ENCODE assay signal across 20 cellular contexts in genomic region chr2:217421834-217422233, GRCh38.
DNase-seq lines count a peak whose midpoint lies in the region; ATAC-seq and TF ChIP-seq lines count a peak whose summit lies in the region.
"Had no signal": no experiment of that assay in that cellular context is flagged by ENCODE, and none has a peak within 500 bp of the region (broad histone marks: within the 10 kb centered on the region; RNA-seq: fewer than 3 reads in every experiment).

No MANE protein-coding gene starts in this region.

- H2AK9ac ChIP-seq in IMR-90 (replicated peaks; ENCODE audit: low read depth, low read length, poor library complexity) = no peak overlapping the region

- no peak overlapping the region for H3K23ac ChIP-seq in IMR-90 (ENCODE audit: low read depth, low read length)

- no peak overlapping the region for H3K18ac ChIP-seq in IMR-90 (ENCODE audit: low read depth, low read length)

- peak; percentile 88 for ATAC-seq in activated naive CD8-positive, alpha-beta T cell treated with anti-CD3 and anti-CD28 coated beads, Interleukin-2, amount 50 U/mL, for 24 hours
- ATAC-seq in IMR-90 (ENCODE audit: low read depth) = no peak
- ATAC-seq in stimulated activated memory B cell treated with anti-CD40 and anti-IgM and Interleukin-4, amounts not matched to agents 10 μg/mL and 1 μg/mL and 100 μg/mL, for 72 hours = peak; percentile 45
- ATAC-seq in HG03521 (IDR thresholded peaks at IDR 0.05; ENCODE audit: unreplicated experiment) = no peak
- ATAC-seq: GM23338, PC-3 had no signal

- CTCF ChIA-PET in IMR-90 (lab: Yijun Ruan, JAX) = interaction anchor here (0.8 kb wide), 1 partner anchor 229 kb away, joined by 3 read pairs; no protein-coding TSS in a partner anchor

- no peak overlapping the region for H3K4ac ChIP-seq in IMR-90 (ENCODE audit: low read depth, low read length)

- H4K91ac ChIP-seq in IMR-90 (ENCODE audit: insufficient read depth, low read depth, low read length) = no peak overlapping the region

- no peak overlapping the region for H3K27ac Mint-ChIP-seq in activated naive CD8-positive, alpha-beta T cell treated with anti-CD3 and anti-CD28 coated beads, Interleukin-2, amount 50 U/mL, for 24 hours
- no peak overlapping the region for H3K27ac Mint-ChIP-seq in activated naive CD8-positive, alpha-beta T cell treated with anti-CD3 and anti-CD28 coated beads for 36 hours
- H3K27ac Mint-ChIP-seq in stimulated activated memory B cell treated with anti-CD40 and anti-IgM and Interleukin-4, amounts not matched to agents 10 μg/mL and 1 μg/mL and 100 μg/mL, for 72 hours = no peak overlapping the region
- H3K27ac Mint-ChIP-seq in endothelial cell (ENCODE audit: unreplicated experiment) = no peak overlapping the region
- H3K27ac Mint-ChIP-seq: CD4-positive, CD25-positive, alpha-beta regulatory T cell; GM23338 had no signal

- H3K27me3 ChIP-seq in IMR-90 (ENCODE audit: control insufficient read depth, insufficient read depth, low read length) = no peaks in the 10 kb centered on the region
- H3K27me3 ChIP-seq: BE2C had no signal

- intact Hi-C loops in IMR-90 (cut with micrococcal nuclease) = no loop called here

- H2AFZ ChIP-seq in IMR-90 (replicated peaks; ENCODE audit: low read length, poor library complexity) = no peak overlapping the region
- H2AFZ ChIP-seq: GM23338 had no signal

- H3K4me3 ChIP-seq in IMR-90 (ENCODE audit: insufficient read depth, low read depth, low read length) = no peak overlapping the region
- H3K4me3 ChIP-seq: GM23338 had no signal

- POLR2A ChIA-PET in IMR-90 (lab: Charles Lee; ENCODE audit: unreplicated experiment) = no interaction called here

- H2BK120ac ChIP-seq in IMR-90 (ENCODE audit: low read depth, low read length) = no peak overlapping the region; the same call in 1 of the 2 replicates

- H3K36me3 ChIP-seq in IMR-90 (ENCODE audit: control insufficient read depth, insufficient read depth, low read length) = no peaks in the 10 kb centered on the region
- H3K36me3 ChIP-seq: BE2C had no signal

- no peaks in the 10 kb centered on the region for H3K9me3 Mint-ChIP-seq in activated naive CD8-positive, alpha-beta T cell treated with anti-CD3 and anti-CD28 coated beads, Interleukin-2, amount 50 U/mL, for 24 hours
- H3K9me3 Mint-ChIP-seq in activated naive CD8-positive, alpha-beta T cell treated with anti-CD3 and anti-CD28 coated beads for 36 hours = peaks cover 4% of the 10 kb centered on the region
- H3K9me3 Mint-ChIP-seq in stimulated activated memory B cell treated with anti-CD40 and anti-IgM and Interleukin-4, amounts not matched to agents 10 μg/mL and 1 μg/mL and 100 μg/mL, for 72 hours = no peaks in the 10 kb centered on the region
- H3K9me3 Mint-ChIP-seq in endothelial cell (ENCODE audit: unreplicated experiment) = no peaks in the 10 kb centered on the region
- H3K9me3 Mint-ChIP-seq: CD4-positive, CD25-positive, alpha-beta regulatory T cell; GM23338 had no signal

- H3K36me3 Mint-ChIP-seq in activated naive CD8-positive, alpha-beta T cell treated with anti-CD3 and anti-CD28 coated beads, Interleukin-2, amount 50 U/mL, for 24 hours (ENCODE audit: low read depth) = peaks cover 1% of the 10 kb centered on the region
- peaks cover 14% of the 10 kb centered on the region for H3K36me3 Mint-ChIP-seq in activated naive CD8-positive, alpha-beta T cell treated with anti-CD3 and anti-CD28 coated beads for 36 hours
- no peaks in the 10 kb centered on the region for H3K36me3 Mint-ChIP-seq in stimulated activated memory B cell treated with anti-CD40 and anti-IgM and Interleukin-4, amounts not matched to agents 10 μg/mL and 1 μg/mL and 100 μg/mL, for 72 hours
- peaks cover 4% of the 10 kb centered on the region for H3K36me3 Mint-ChIP-seq in endothelial cell (ENCODE audit: low read depth, unreplicated experiment)
- H3K36me3 Mint-ChIP-seq: CD4-positive, CD25-positive, alpha-beta regulatory T cell had no signal

- dilution Hi-C loops in IMR-90 (cut with HindIII; ENCODE audit: low sequenced_read_pairs, unreplicated experiment) = no loop called here

- H3K4me3 Mint-ChIP-seq in activated naive CD8-positive, alpha-beta T cell treated with anti-CD3 and anti-CD28 coated beads, Interleukin-2, amount 50 U/mL, for 24 hours = no peak overlapping the region
- H3K4me3 Mint-ChIP-seq in activated naive CD8-positive, alpha-beta T cell treated with anti-CD3 and anti-CD28 coated beads for 36 hours = no peak overlapping the region
- H3K4me3 Mint-ChIP-seq in stimulated activated memory B cell treated with anti-CD40 and anti-IgM and Interleukin-4, amounts not matched to agents 10 μg/mL and 1 μg/mL and 100 μg/mL, for 72 hours = no peak overlapping the region
- H3K4me3 Mint-ChIP-seq in endothelial cell (ENCODE audit: unreplicated experiment) = no peak overlapping the region
- H3K4me3 Mint-ChIP-seq: CD4-positive, CD25-positive, alpha-beta regulatory T cell; GM23338 had no signal

- peaks cover 3% of the 10 kb centered on the region for H3K27me3 Mint-ChIP-seq in activated naive CD8-positive, alpha-beta T cell treated with anti-CD3 and anti-CD28 coated beads, Interleukin-2, amount 50 U/mL, for 24 hours
- no peaks in the 10 kb centered on the region for H3K27me3 Mint-ChIP-seq in activated naive CD8-positive, alpha-beta T cell treated with anti-CD3 and anti-CD28 coated beads for 36 hours
- no peaks in the 10 kb centered on the region for H3K27me3 Mint-ChIP-seq in stimulated activated memory B cell treated with anti-CD40 and anti-IgM and Interleukin-4, amounts not matched to agents 10 μg/mL and 1 μg/mL and 100 μg/mL, for 72 hours
- peaks cover 3% of the 10 kb centered on the region for H3K27me3 Mint-ChIP-seq in endothelial cell (ENCODE audit: unreplicated experiment)
- H3K27me3 Mint-ChIP-seq: CD4-positive, CD25-positive, alpha-beta regulatory T cell had no signal

- in situ Hi-C loops in IMR-90 (cut with MboI; ENCODE audit: low sequenced_read_pairs) = no loop called here

- no TSS peak for BruUV-seq in IMR-90 (replicated peaks; lab: Mats Ljungman, UMichigan)

- no peak overlapping the region for H3K14ac ChIP-seq in IMR-90 (replicated peaks; ENCODE audit: low read depth, low read length)

- no peak overlapping the region for H4K8ac ChIP-seq in IMR-90 (ENCODE audit: low read depth in 2 of 2, low read length in 2 of 2)

- no peak overlapping the region for H2AK5ac ChIP-seq in IMR-90 (ENCODE audit: low read depth, low read length)

- no peak for TF ChIP-seq CTCF in IMR-90 (conservative IDR thresholded peaks at IDR 0.05; ENCODE audit: low read depth, low read length)
- no peak for TF ChIP-seq CTCF in endothelial cell (IDR thresholded peaks at IDR 0.05; ENCODE audit: unreplicated experiment)

- TF ChIP-seq POLR2A in IMR-90 (IDR thresholded peaks at IDR 0.05; ENCODE audit: low read depth, low read length) = no peak

- no peaks in the 10 kb centered on the region for H4K20me1 ChIP-seq in IMR-90 (ENCODE audit: insufficient read depth, low read length)

- no peak for DNase-seq in activated naive CD8-positive, alpha-beta T cell treated with anti-CD3 and anti-CD28 coated beads, Interleukin-2, amount 50 U/mL, for 24 hours
- no peak for DNase-seq in activated naive CD8-positive, alpha-beta T cell treated with anti-CD3 and anti-CD28 coated beads for 36 hours
- no peak for DNase-seq in IMR-90
- no peak for DNase-seq in endothelial cell (ENCODE audit: low spot score)
- DNase-seq in cerebellar cortex (ENCODE audit: low spot score) = no peak
- DNase-seq: BE2C; CD4-positive, CD25-positive, alpha-beta regulatory T cell; COR-L47; DMS 273 treated with DMSO at 0.1 percent for 48 hours; NCI-H1417 treated with DMSO at 0.1 percent for 48 hours; NCI-H187 treated with DMSO at 0.1 percent for 48 hours; NCI-H2227 treated with DMSO at 0.1 percent for 48 hours; NCI-H524; PC-3; RPMI8226; SHP77 treated with DMSO at 0.1 percent for 48 hours; SK-N-SH had no signal

- H4K5ac ChIP-seq in IMR-90 (ENCODE audit: low read depth, low read length) = no peak overlapping the region

- H3K4me1 Mint-ChIP-seq in activated naive CD8-positive, alpha-beta T cell treated with anti-CD3 and anti-CD28 coated beads, Interleukin-2, amount 50 U/mL, for 24 hours = no peaks in the 10 kb centered on the region
- H3K4me1 Mint-ChIP-seq in activated naive CD8-positive, alpha-beta T cell treated with anti-CD3 and anti-CD28 coated beads for 36 hours = peaks cover 8% of the 10 kb centered on the region
- H3K4me1 Mint-ChIP-seq in stimulated activated memory B cell treated with anti-CD40 and anti-IgM and Interleukin-4, amounts not matched to agents 10 μg/mL and 1 μg/mL and 100 μg/mL, for 72 hours = no peaks in the 10 kb centered on the region
- H3K4me1 Mint-ChIP-seq in endothelial cell (ENCODE audit: unreplicated experiment) = no peaks in the 10 kb centered on the region
- H3K4me1 Mint-ChIP-seq: CD4-positive, CD25-positive, alpha-beta regulatory T cell; GM23338 had no signal

- H3K27ac ChIP-seq in IMR-90 (ENCODE audit: insufficient read depth, low read length) = no peak overlapping the region

- H3K9me3 ChIP-seq in IMR-90 (ENCODE audit: control insufficient read depth, insufficient read depth, low read length) = peaks cover 6% of the 10 kb centered on the region
- H3K9me3 ChIP-seq: BE2C, SK-N-SH had no signal

- no peak overlapping the region for H2BK20ac ChIP-seq in IMR-90 (ENCODE audit: low read depth, low read length)

- no peak for TF ChIP-seq RAD21 in IMR-90 (IDR thresholded peaks at IDR 0.05; ENCODE audit: low read length)

- H3K4me2 ChIP-seq in IMR-90 (ENCODE audit: low read depth, low read length) = no peak overlapping the region
- H3K4me2 ChIP-seq: GM23338, SK-N-SH had no signal

- no peaks in the 10 kb centered on the region for H3K79me1 ChIP-seq in IMR-90 (ENCODE audit: low read depth in 1 of 2, low read length in 2 of 2)

- no peak overlapping the region for H3K56ac ChIP-seq in IMR-90 (ENCODE audit: extremely low read depth, insufficient read depth, low read length)

- H2BK5ac ChIP-seq in IMR-90 (ENCODE audit: low read depth, low read length, poor library complexity, severe bottlenecking) = no peak overlapping the region

- H2BK15ac ChIP-seq in IMR-90 (ENCODE audit: low read depth, low read length) = 0 out of 3 replicates have a peak overlapping the region, but pooled peaks have one; percentile 19

- no peak overlapping the region for H3K9ac ChIP-seq in IMR-90 (ENCODE audit: low read depth, low read length)
- H3K9ac ChIP-seq: SK-N-SH had no signal

- peaks cover 12% of the 10 kb centered on the region for H3K4me1 ChIP-seq in IMR-90 (ENCODE audit: control insufficient read depth, insufficient read depth, low read length)

- no peaks in the 10 kb centered on the region for H3K9me1 ChIP-seq in IMR-90 (ENCODE audit: insufficient read depth, low read length)

TF ChIP-seq in IMR-90, 13 proteins besides CTCF, POLR2A, EP300 and RAD21 (continues in another document):
- TF ChIP-seq RCOR1 (IDR thresholded peaks at IDR 0.05; ENCODE audit: insufficient replicate concordance, low read length) (no peak), CHD1 (IDR thresholded peaks at IDR 0.05; ENCODE audit: low read depth, low read length) (no peak), SMC3 (IDR thresholded peaks at IDR 0.05; ENCODE audit: low read depth, low read length) (no peak), CEBPB (IDR thresholded peaks at IDR 0.05; ENCODE audit: low read depth, low read length) (no peak), MAFK (IDR thresholded peaks at IDR 0.05; ENCODE audit: low read depth, low read length) (no peak), FOS (IDR thresholded peaks at IDR 0.05; ENCODE audit: low read depth, low read length) (no peak), NFE2L2 (IDR thresholded peaks at IDR 0.05; ENCODE audit: low read depth, low read length) (no peak)

Comparison
In these comparisons a context has a peak if more than half of its experiments do, and no peak if none do; other contexts are left out.
1. ATAC-seq: peak in activated naive CD8-positive, alpha-beta T cell treated with anti-CD3 and anti-CD28 coated beads, Interleukin-2, amount 50 U/mL, for 24 hours (single experiment) and stimulated activated memory B cell treated with anti-CD40 and anti-IgM and Interleukin-4, amounts not matched to agents 10 μg/mL and 1 μg/mL and 100 μg/mL, for 72 hours (single experiment); none in IMR-90 (single experiment) and HG03521 (single experiment).